25 cellular contexts compared by ENCODE assay signal in genomic region chr17:7720125-7720524, GRCh38. TPM values are rescaled to one million over a fixed set of nuclear protein-coding genes. Genes with fewer than 3 reads are reported as not detected.
DNase-seq lines count a peak whose midpoint lies in the region; ATAC-seq and TF ChIP-seq lines count a peak whose summit lies in the region.
"Had no signal": no experiment of that assay in that cellular context is flagged by ENCODE, and none has a peak within 500 bp of the region (broad histone marks: within the 10 kb centered on the region; RNA-seq: fewer than 3 reads in every experiment).

No MANE protein-coding gene starts in this region.

- H2AK5ac ChIP-seq in mesendoderm (ENCODE audit: low read length): no peak overlapping the region

- H3K9me3 ChIP-seq in SJCRH30 (replicated peaks): no peaks in the 10 kb centered on the region
- H3K9me3 ChIP-seq in vagina: no peaks in the 10 kb centered on the region
- H3K9me3 ChIP-seq: heart right ventricle, transverse colon had no signal

- H3K4me3 ChIP-seq in SJCRH30: no peak overlapping the region
- H3K4me3 ChIP-seq in mesendoderm (ENCODE audit: low read length): no peak overlapping the region
- no peak overlapping the region for H3K4me3 ChIP-seq in vagina
- H3K4me3 ChIP-seq: heart right ventricle, transverse colon had no signal

- intact Hi-C loops in vagina (cut with DNase I): no loop called here

- ATAC-seq in HG03342 (IDR thresholded peaks at IDR 0.05; ENCODE audit: unreplicated experiment) (no peak), GM19395 (IDR thresholded peaks at IDR 0.05; ENCODE audit: unreplicated experiment) (no peak)
- ATAC-seq: heart right ventricle, left colon had no signal

- no peak for TF ChIP-seq CTCF in vagina (IDR thresholded peaks at IDR 0.05)

- H2BK15ac ChIP-seq in mesendoderm (replicated peaks; ENCODE audit: low read depth): no peak overlapping the region

- H3K4ac ChIP-seq in mesendoderm (ENCODE audit: low read depth, low read length): no peak overlapping the region

- H3K4me1 ChIP-seq in SJCRH30 (0 out of 2 replicates have a peak, but pooled peaks cover 3% of the 10 kb centered on the region), mesendoderm (ENCODE audit: control insufficient read depth, low read depth, low read length) (peaks cover 9% of the 10 kb centered on the region), vagina (peaks cover 24% of the 10 kb centered on the region)

- H3K56ac ChIP-seq in mesendoderm (ENCODE audit: low read length): no peak overlapping the region

- no peak overlapping the region for H2BK5ac ChIP-seq in mesendoderm (ENCODE audit: low read length)

- H4K8ac ChIP-seq in mesendoderm (ENCODE audit: low read depth, low read length): no peak overlapping the region

- no peaks in the 10 kb centered on the region for H3K36me3 ChIP-seq in SJCRH30
- H3K36me3 ChIP-seq in mesendoderm (ENCODE audit: control insufficient read depth, insufficient read depth, low read length): no peaks in the 10 kb centered on the region
- no peaks in the 10 kb centered on the region for H3K36me3 ChIP-seq in vagina
- H3K36me3 ChIP-seq: heart right ventricle, transverse colon had no signal

- H2BK120ac ChIP-seq in mesendoderm (ENCODE audit: low read depth, low read length): no peak overlapping the region

- H3K79me1 ChIP-seq in mesendoderm (ENCODE audit: low read length): no peaks in the 10 kb centered on the region

- H3K4me2 ChIP-seq in mesendoderm (ENCODE audit: low read length): no peak overlapping the region

- H3K79me2 ChIP-seq in mesendoderm (ENCODE audit: control insufficient read depth, insufficient read depth, low read length): no peaks in the 10 kb centered on the region

- H3K27ac ChIP-seq in SJCRH30 (no peak overlapping the region), mesendoderm (ENCODE audit: low read depth, low read length) (no peak overlapping the region), vagina (no peak overlapping the region)
- H3K27ac ChIP-seq: heart right ventricle, transverse colon had no signal

- no CpG with 5 or more reads among the region's 4 CpGs for WGBS in mesendoderm (ENCODE audit: extremely low coverage, insufficient coverage, low lambda C conversion rate)

- no peak overlapping the region for H3K9ac ChIP-seq in mesendoderm (ENCODE audit: low read length)

- no peak for TF ChIP-seq POLR2A in vagina (IDR thresholded peaks at IDR 0.05)

- no peak overlapping the region for H4K5ac ChIP-seq in mesendoderm (ENCODE audit: low read length)

- H3K23ac ChIP-seq in mesendoderm (ENCODE audit: low read length): no peak overlapping the region

- peak in 2 of 3 experiments; percentile 23 to 65 for DNase-seq in NCI-H1417 (lab: John Stamatoyannopoulos, UW)
- no peak for DNase-seq in NCI-H1417 treated with DMSO at 0.1 percent for 48 hours (lab: John Stamatoyannopoulos, UW)
- peak; percentile 29 for DNase-seq in M059J (ENCODE audit: low read depth)
- peak; percentile 27 to 38 for DNase-seq in SJCRH30
- peak; percentile 40 for DNase-seq in mesendoderm
- DNase-seq in vagina (ENCODE audit: extremely low spot score in 2 of 2): no peak
- DNase-seq: activated CD4-positive, alpha-beta T cell treated with anti-CD3 and anti-CD28 coated beads, Interleukin-2, amount 50 U/mL, for 4 hours; activated CD4-positive, CD25-positive, alpha-beta regulatory T cell; activated naive CD4-positive, alpha-beta T cell treated with anti-CD3 and anti-CD28 coated beads, Interleukin-2, amount 50 U/mL, for 16 hours; CD4-positive, alpha-beta memory T cell; central memory CD4-positive, alpha-beta T cell; DMS79; erythroblast; foreskin fibroblast; heart right ventricle; left colon; mesenchymal stem cell; naive B cell; retina; small intestine; stimulated activated CD4-positive, alpha-beta T cell treated with anti-CD3 and anti-CD28 coated beads, Interleukin-1b, Interleukin-23, amount 100 ng/mL, for 48 hours; transverse colon had no signal

- no peak overlapping the region for H3K18ac ChIP-seq in mesendoderm (ENCODE audit: low read length)

- H3K27me3 ChIP-seq in SJCRH30 (0 out of 2 replicates have a peak, but pooled peaks cover 3% of the 10 kb centered on the region), mesendoderm (ENCODE audit: insufficient read depth, low read length, poor library complexity) (no peaks in the 10 kb centered on the region), vagina (no peaks in the 10 kb centered on the region)

RNA-seq across cellular contexts. Expression of gene DNAH2, which starts 2.6 kb away (rescaled TPM):
- total RNA-seq in M059J (2014; rRNA removed; shearing (Covaris generic)): 0.02 TPM in 1 of 2 replicates, not detected in the other
- not detected in 2 replicates for total RNA-seq in SJCRH30 (2014; rRNA removed; shearing (Covaris generic))
- polyA plus RNA-seq in mesendoderm (2013, experiment 1 of 2): 0.03 TPM
- 0.06 TPM for polyA plus RNA-seq in mesendoderm (2013, experiment 2 of 2)
- total RNA-seq in vagina: 0.49 TPM
- total RNA-seq: activated T-helper 1 cell treated with anti-CD3 and anti-CD28 coated beads, Interleukin-12 subunit alpha, Interleukin-12 subunit beta, Interleukin-2, Interleukin-4 antibody, amounts not matched to agents 30 ng/mL and 10 ng/mL and 1 ng/mL, durations not matched to agents 14 hours and 24 hours and 36 hours; CD4-positive, alpha-beta memory T cell had no signal
- polyA plus RNA-seq: CD4-positive, alpha-beta memory T cell had no signal

RNA-seq across cellular contexts. Expression of gene EFNB3, which starts 15.1 kb away (rescaled TPM):
- total RNA-seq in M059J (2014; rRNA removed; shearing (Covaris generic)): 1.1 TPM in 2 replicates
- total RNA-seq in SJCRH30 (2014; rRNA removed; shearing (Covaris generic)): 3.5 and 4.1 TPM in 2 replicates
- polyA plus RNA-seq in mesendoderm (2013, experiment 1 of 2): 5.9 TPM
- polyA plus RNA-seq in mesendoderm (2013, experiment 2 of 2): 5.8 TPM
- 2.7 TPM for total RNA-seq in vagina
- polyA plus RNA-seq: CD4-positive, alpha-beta memory T cell had no signal

RNA-seq across cellular contexts. Expression of gene WRAP53, which starts 31.8 kb away (rescaled TPM):
- 14.2 and 20.3 TPM in 2 replicates for total RNA-seq in M059J (2014; rRNA removed; shearing (Covaris generic))
- total RNA-seq in SJCRH30 (2014; rRNA removed; shearing (Covaris generic)): 14.9 and 15.6 TPM in 2 replicates
- polyA plus RNA-seq in mesendoderm (2013, experiment 1 of 2): 19.8 TPM
- 18.7 TPM for polyA plus RNA-seq in mesendoderm (2013, experiment 2 of 2)
- 7.6 TPM for total RNA-seq in vagina

RNA-seq across cellular contexts. Expression of gene TP53, which starts 32.8 kb away (rescaled TPM):
- 73.1 and 79.1 TPM in 2 replicates for total RNA-seq in M059J (2014; rRNA removed; shearing (Covaris generic))
- 37.8 and 39.5 TPM in 2 replicates for total RNA-seq in SJCRH30 (2014; rRNA removed; shearing (Covaris generic))
- 206 TPM for polyA plus RNA-seq in mesendoderm (2013, experiment 1 of 2)
- polyA plus RNA-seq in mesendoderm (2013, experiment 2 of 2): 206 TPM
- 18.7 TPM for total RNA-seq in vagina

Comparison
In these comparisons a context has a peak if more than half of its experiments do, and no peak if none do; other contexts are left out.
1. DNase-seq: peak in NCI-H1417 (2 of 3), M059J (single experiment), SJCRH30 (2 of 2) and mesendoderm (single experiment); none in NCI-H1417 treated with DMSO at 0.1 percent for 48 hours (single experiment) and vagina (0 of 2).